ENCODE assay signal across 8 cellular contexts in genomic region chr14:94136575-94137331, GRCh38. TPM values are rescaled to one million over a fixed set of nuclear protein-coding genes. Genes with fewer than 3 reads are reported as not detected.
DNase-seq lines count a peak whose midpoint lies in the region; ATAC-seq and TF ChIP-seq lines count a peak whose summit lies in the region.

No MANE protein-coding gene starts in this region.

- intact Hi-C loops in lower leg skin (cut with DNase I; ENCODE audit: low total_unique reads), result loop anchor here (5.0 kb wide), 1 partner anchor 99 kb away; no protein-coding TSS in a partner anchor

- H3K27ac ChIP-seq in coronary artery, result no peak overlapping the region

- TF ChIP-seq CTCF in AG04449 (IDR thresholded peaks at IDR 0.05; ENCODE audit: insufficient read depth, low read length, missing control alignments) (peak; percentile 96), coronary artery (IDR thresholded peaks at IDR 0.05) (peak; percentile 91), lower leg skin (IDR thresholded peaks at IDR 0.05) (peak in 2 of 3 donors; percentile 93 to 96)

- WGBS in lower leg skin, 2 donors, result 29 to 31% methylated on average over 18 of the region's 18 CpGs

- CTCF ChIA-PET in AG04449 (lab: Yijun Ruan, JAX), result interaction anchor here (0.6 to 11.3 kb wide), 77 partner anchors 8 to 482 kb away, joined by 3 to 348 read pairs (median 5); partner anchors contain the start of genes DDX24, IFI27, IFI27L1 and OTUB2

- ATAC-seq in GM18517 (IDR thresholded peaks at IDR 0.05; ENCODE audit: unreplicated experiment) (peak; percentile 77), HG03159 (IDR thresholded peaks at IDR 0.05; ENCODE audit: unreplicated experiment) (peak; percentile 76)

- POLR2A ChIA-PET in AG04449 (lab: Yijun Ruan, JAX), result interaction anchor here (0.6 to 0.7 kb wide), 2 partner anchors 78 to 85 kb away, joined by 3 read pairs; no protein-coding TSS in a partner anchor

- DNase-seq in AG04449 (ENCODE audit: low read depth, low spot score) (no peak), NCI-H524 treated with DMSO at 0.1 percent for 48 hours (lab: John Stamatoyannopoulos, UW) (peak; percentile 39), coronary artery (ENCODE audit: low spot score) (peak; percentile 84), lower leg skin (ENCODE audit: low spot score in 2 of 2) (peak; percentile 87 to 97)
- DNase-seq in activated CD4-positive, alpha-beta T cell treated with anti-CD3 and anti-CD28 coated beads for 48 hours, result peak; percentile 92
- peak; percentile 73 to 82 (median 75) for DNase-seq in stimulated activated CD4-positive, alpha-beta T cell treated with anti-CD3 and anti-CD28 coated beads, TNF-alpha, amount 100 ng/mL, for 48 hours (ENCODE audit: low read depth in 3 of 3)

- TF ChIP-seq POLR2A in lower leg skin (IDR thresholded peaks at IDR 0.05), result no peak

- no peak overlapping the region for H3K4me3 ChIP-seq in AG04449 (ENCODE audit: low read depth, low read length)
- no peak overlapping the region for H3K4me3 ChIP-seq in coronary artery
- no peak overlapping the region for H3K4me3 ChIP-seq in lower leg skin (ENCODE audit: low read depth, poor library complexity, severe bottlenecking)

RNA-seq across cellular contexts. Expression of gene IFI27L2, which starts 7.3 kb away (rescaled TPM):
- total RNA-seq in lower leg skin, result 10 to 100 TPM; 21.0 to 69.1 (median 52.3) TPM

RNA-seq across cellular contexts. Expression of gene IFI27, which starts 26.2 kb away (rescaled TPM):
- 100 to 1,000 TPM in 2 of 4 donors, 10 to 100 TPM in 2; 70.2 to 133 (median 109) TPM for total RNA-seq in lower leg skin

RNA-seq across cellular contexts. Expression of gene PPP4R4, which starts 37.4 kb away (rescaled TPM):
- 1 to 10 TPM in 3 of 4 donors, under 1 TPM in 1; 0.56 to 8.6 (median 1.7) TPM for total RNA-seq in lower leg skin

RNA-seq across cellular contexts. Expression of gene IFI27L1, which starts 55.6 kb away (rescaled TPM):
- 10 to 100 TPM in 2 of 4 donors, 1 to 10 TPM in 2; 6.2 to 22.6 (median 10.3) TPM for total RNA-seq in lower leg skin

RNA-seq across cellular contexts. Expression of gene DDX24, which starts 55.8 kb away (rescaled TPM):
- total RNA-seq in lower leg skin, result 100 to 1,000 TPM in 3 of 4 donors, 10 to 100 TPM in 1; 91.7 to 132 (median 102) TPM
